Comparison of ENCODE assay signal across 10 cellular contexts in the genomic region with DNA sequence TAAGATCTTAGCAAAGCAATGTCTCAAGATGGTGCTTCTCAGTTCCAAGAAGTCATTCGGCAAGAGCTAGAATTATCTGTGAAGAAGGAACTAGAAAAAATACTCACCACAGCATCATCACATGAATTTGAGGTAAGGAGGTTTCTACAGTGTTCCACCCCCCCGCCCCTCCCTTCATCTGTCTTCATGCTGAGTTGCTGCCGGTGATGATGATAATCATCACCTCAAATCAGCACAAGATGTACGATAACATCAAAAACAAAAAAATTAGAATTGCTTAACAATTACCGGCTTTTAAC. TPM values are rescaled to one million over a fixed set of nuclear protein-coding genes. Genes with fewer than 3 reads are reported as not detected.
DNase-seq lines count a peak whose midpoint lies in the region; ATAC-seq and TF ChIP-seq lines count a peak whose summit lies in the region.
"Had no signal": no experiment of that assay in that cellular context is flagged by ENCODE, and none has a peak within 500 bp of the region (broad histone marks: within the 10 kb centered on the region; RNA-seq: fewer than 3 reads in every experiment).

No MANE protein-coding gene starts in this region.

- H3K9me3 Mint-ChIP-seq in GM23338: no peaks in the 10 kb centered on the region
- peaks cover 3% of the 10 kb centered on the region for H3K9me3 Mint-ChIP-seq in activated naive CD8-positive, alpha-beta T cell (ENCODE audit: low read depth)

- 85 to 87% methylated on average over 5 of the region's 5 CpGs for WGBS in tibial nerve, 2 donors

- no peak for TF ChIP-seq POLR2A in tibial nerve (IDR thresholded peaks at IDR 0.05)

- peaks cover 18% of the 10 kb centered on the region for H4K20me1 ChIP-seq in GM23338 (replicated peaks; ENCODE audit: insufficient read depth)

- no peaks in the 10 kb centered on the region for H3F3A ChIP-seq in GM23338 (replicated peaks; ENCODE audit: low read depth)

- H3K4me1 Mint-ChIP-seq in GM23338: peaks cover 60% of the 10 kb centered on the region
- H3K4me1 Mint-ChIP-seq in activated naive CD8-positive, alpha-beta T cell (ENCODE audit: low read depth): peaks cover 66% of the 10 kb centered on the region

- H3K27ac ChIP-seq in GM23338 (ENCODE audit: low read depth) (peak overlapping the region; percentile 98), tibial nerve (peak overlapping the region in 1 of 4 donors; percentile 46)
- H3K27ac ChIP-seq: GM23248 had no signal

- peaks cover 80% of the 10 kb centered on the region for H3K36me3 Mint-ChIP-seq in GM23338 (ENCODE audit: low read depth)
- H3K36me3 Mint-ChIP-seq in activated naive CD8-positive, alpha-beta T cell: peaks cover 9% of the 10 kb centered on the region

- H3K27ac Mint-ChIP-seq in GM23338: peak overlapping the region; percentile 46; the same call in 1 of the 2 replicates
- peak overlapping the region; percentile 94 for H3K27ac Mint-ChIP-seq in activated naive CD8-positive, alpha-beta T cell

- ATAC-seq in GM23338: no peak

- H3K27me3 Mint-ChIP-seq in GM23338 (ENCODE audit: insufficient read depth, low read depth, poor library complexity): no peaks in the 10 kb centered on the region
- H3K27me3 Mint-ChIP-seq in activated naive CD8-positive, alpha-beta T cell: no peaks in the 10 kb centered on the region

- H3K4me3 Mint-ChIP-seq in GM23338: no peak overlapping the region
- H3K4me3 Mint-ChIP-seq in activated naive CD8-positive, alpha-beta T cell: peak overlapping the region; percentile 67

- H3K9me3 ChIP-seq in BE2C (no peaks in the 10 kb centered on the region), tibial nerve (no peaks in the 10 kb centered on the region)

- TF ChIP-seq CTCF in GM23338 (conservative IDR thresholded peaks at IDR 0.05; ENCODE audit: low read depth in 2 of 2) (no peak), BE2C (IDR thresholded peaks at IDR 0.05; ENCODE audit: low read depth, low read length) (no peak), tibial nerve (IDR thresholded peaks at IDR 0.05) (no peak)

- no peak overlapping the region for H3K4me2 ChIP-seq in GM23338

- H3K36me3 ChIP-seq in GM23338 (ENCODE audit: insufficient read depth) (peaks cover 42% of the 10 kb centered on the region), BE2C (no peaks in the 10 kb centered on the region), tibial nerve (peaks cover 0 to 36% (median 5%) of the 10 kb centered on the region in 3 donors)

- no peak for TF ChIP-seq EP300 in tibial nerve (IDR thresholded peaks at IDR 0.05)

- H2AFZ ChIP-seq in GM23338: no peak overlapping the region
- H2AFZ ChIP-seq: GM23248 had no signal

- H3K4me1 ChIP-seq in GM23338 (ENCODE audit: insufficient read depth) (peaks cover 50% of the 10 kb centered on the region), BE2C (no peaks in the 10 kb centered on the region), tibial nerve (peaks cover 0 to 52% (median 13%) of the 10 kb centered on the region in 4 donors)

- peaks cover 98% of the 10 kb centered on the region for H3K79me2 ChIP-seq in GM23338 (replicated peaks; ENCODE audit: insufficient read depth)

- H3K27me3 ChIP-seq in GM23338 (ENCODE audit: insufficient read depth): no peaks in the 10 kb centered on the region
- no peaks in the 10 kb centered on the region for H3K27me3 ChIP-seq in BE2C
- no peaks in the 10 kb centered on the region for H3K27me3 ChIP-seq in tibial nerve

- DNase-seq in GM23338 (ENCODE audit: low spot score) (no peak), midbrain (lab: John Stamatoyannopoulos, UW) (no peak), BE2C (no peak), tibial nerve (ENCODE audit: low spot score in 2 of 2) (no peak), NCI-H1048 (lab: John Stamatoyannopoulos, UW) (no peak)
- DNase-seq in activated CD4-positive, CD25-positive, alpha-beta regulatory T cell treated with anti-CD3 and anti-CD28 coated beads, Interleukin-2, amount 50 U/mL, for 16 hours (ENCODE audit: low read depth, low spot score): peak; percentile 37
- DNase-seq in stimulated activated CD4-positive, alpha-beta T cell treated with anti-CD3 and anti-CD28 coated beads, Interleukin-15, amount 100 ng/mL, for 1 hour (ENCODE audit: low read depth in 1 of 2, low spot score in 1 of 2): peak; percentile 12 to 15
- DNase-seq: GM23248, NCI-H187 had no signal

- H3K4me3 ChIP-seq in GM23338 (no peak overlapping the region), BE2C (ENCODE audit: low read depth, low read length) (no peak overlapping the region), tibial nerve (no peak overlapping the region)
- H3K4me3 ChIP-seq: GM23248 had no signal

- no peaks in the 10 kb centered on the region for H3K9me2 ChIP-seq in GM23338 (ENCODE audit: insufficient read depth)

TF ChIP-seq in GM23338, 12 proteins besides CTCF, POLR2A, EP300 and RAD21 (continues in another document):
- TF ChIP-seq ZNF331 (CRISPR knock-in tag; IDR thresholded peaks at IDR 0.05; ENCODE audit: low read depth) (no peak), CREB1 (CRISPR knock-in tag; IDR thresholded peaks at IDR 0.05; ENCODE audit: low read depth) (no peak), ZNF462 (CRISPR knock-in tag; IDR thresholded peaks at IDR 0.05) (no peak), ZNF114 (CRISPR knock-in tag; IDR thresholded peaks at IDR 0.05) (no peak), JUNB (IDR thresholded peaks at IDR 0.05; ENCODE audit: unreplicated experiment) (no peak), EZH2phosphoT487 (IDR thresholded peaks at IDR 0.05; ENCODE audit: unreplicated experiment) (no peak), NANOG (IDR thresholded peaks at IDR 0.05; ENCODE audit: borderline replicate concordance) (no peak)

RNA-seq across cellular contexts. Expression of gene UGP2, which starts 14.6 kb away (rescaled TPM):
- total RNA-seq in GM23338 (2014; rRNA removed; shearing (Covaris generic)): 742 and 744 TPM in 2 replicates
- 906 and 943 TPM in 2 replicates for polyA plus RNA-seq in GM23338 (2016; fragmentation: Nextera tagmentation; extraction: Ambion mirVana)
- 13.0 TPM for polyA plus RNA-seq in BE2C (2012; ENCODE audit: insufficient read depth, insufficient read length, low read depth)
- total RNA-seq in tibial nerve: 100 to 1,000 TPM in 2 of 4 donors, 10 to 100 TPM in 2; 80.8 to 137 (median 103) TPM

Comparison
In these comparisons a context has a peak if more than half of its experiments do, and no peak if none do; other contexts are left out.
1. DNase-seq: peak in activated CD4-positive, CD25-positive, alpha-beta regulatory T cell treated with anti-CD3 and anti-CD28 coated beads, Interleukin-2, amount 50 U/mL, for 16 hours (single experiment) and stimulated activated CD4-positive, alpha-beta T cell treated with anti-CD3 and anti-CD28 coated beads, Interleukin-15, amount 100 ng/mL, for 1 hour (2 of 2); none in GM23338 (single experiment), midbrain (single experiment), BE2C (single experiment), tibial nerve (0 of 2) and NCI-H1048 (single experiment).